Comparison of ENCODE assay signal across 10 cellular contexts in genomic region chr18:21743166-21743831, GRCh38. TPM values are rescaled to one million over a fixed set of nuclear protein-coding genes. Genes with fewer than 3 reads are reported as not detected.
DNase-seq lines count a peak whose midpoint lies in the region; ATAC-seq lines count a peak whose summit lies in the region.
"Had no signal": no experiment of that assay in that cellular context is flagged by ENCODE, and none has a peak within 500 bp of the region (broad histone marks: within the 10 kb centered on the region; RNA-seq: fewer than 3 reads in every experiment).

No MANE protein-coding gene starts in this region.

- POLR2A ChIA-PET in CD8-positive, alpha-beta memory T cell (lab: Charles Lee): interaction anchor here (1.2 to 3.7 kb wide), 2 partner anchors 89 to 143 kb away, joined by 3 to 33 read pairs; partner anchors contain the start of gene ESCO1
- POLR2A ChIA-PET in activated naive CD8-positive, alpha-beta T cell treated with anti-CD3 and anti-CD28 coated beads, Interleukin-2, amount 10 ng/mL, durations not matched to agents 7 days and 5 days (lab: Charles Lee): interaction anchor here (0.9 to 5.8 kb wide), 3 partner anchors 39 to 143 kb away, joined by 3 to 64 read pairs (median 3); partner anchors contain the start of genes ABHD3 and ESCO1

- H3K9me3 ChIP-seq in CD8-positive, alpha-beta memory T cell (ENCODE audit: low read length): no peaks in the 10 kb centered on the region
- no peaks in the 10 kb centered on the region for H3K9me3 ChIP-seq in HUES64 (ENCODE audit: insufficient read depth, low read depth, low read length)
- H3K9me3 ChIP-seq: lower lobe of right lung, spleen had no signal

- H3K4me1 ChIP-seq in CD8-positive, alpha-beta memory T cell (ENCODE audit: insufficient read depth, low read length): peaks cover 42% of the 10 kb centered on the region
- H3K4me1 ChIP-seq in HUES64 (ENCODE audit: insufficient read depth, low read length): peaks cover 53% of the 10 kb centered on the region

- peaks cover 62 to 73% (median 71%) of the 10 kb centered on the region in 3 donors for H3K4me1 Mint-ChIP-seq in CD8-positive, alpha-beta memory T cell
- H3K4me1 Mint-ChIP-seq in activated naive CD8-positive, alpha-beta T cell treated with anti-CD3 and anti-CD28 coated beads, Interleukin-2, amount 10 ng/mL, durations not matched to agents 7 days and 5 days: peaks cover 50% of the 10 kb centered on the region
- H3K4me1 Mint-ChIP-seq in natural killer cell treated with Interleukin-12 subunit alpha and Interleukin-12 subunit beta and Interleukin-15 and Interleukin-18, amount 100 ng/mL, for 72 hours (ENCODE audit: low read depth in 2 of 2): peaks cover 29 to 58% of the 10 kb centered on the region in 2 donors
- peaks cover 22 to 51% of the 10 kb centered on the region in 2 donors for H3K4me1 Mint-ChIP-seq in stimulated activated naive B cell treated with anti-CD40 and anti-IgM and Interleukin-4, amounts not matched to agents 10 μg/mL and 1 μg/mL and 100 μg/mL, for 72 hours

- peak overlapping the region; percentile 53 to 89 (median 75) for H3K4me3 Mint-ChIP-seq in CD8-positive, alpha-beta memory T cell
- peak overlapping the region; percentile 83 for H3K4me3 Mint-ChIP-seq in activated naive CD8-positive, alpha-beta T cell treated with anti-CD3 and anti-CD28 coated beads, Interleukin-2, amount 10 ng/mL, durations not matched to agents 7 days and 5 days
- peak overlapping the region; percentile 75 for H3K4me3 Mint-ChIP-seq in natural killer cell treated with Interleukin-12 subunit alpha and Interleukin-12 subunit beta and Interleukin-15 and Interleukin-18, amount 100 ng/mL, for 72 hours
- peak overlapping the region in 1 of 2 donors; percentile 28 for H3K4me3 Mint-ChIP-seq in stimulated activated naive B cell treated with anti-CD40 and anti-IgM and Interleukin-4, amounts not matched to agents 10 μg/mL and 1 μg/mL and 100 μg/mL, for 72 hours

- no peak for DNase-seq in CD8-positive, alpha-beta memory T cell
- DNase-seq in activated naive CD8-positive, alpha-beta T cell treated with anti-CD3 and anti-CD28 coated beads, Interleukin-2, amount 10 ng/mL, durations not matched to agents 7 days and 5 days: no peak
- no peak for DNase-seq in natural killer cell treated with Interleukin-12 subunit alpha and Interleukin-12 subunit beta and Interleukin-15 and Interleukin-18, amount 100 ng/mL, for 72 hours (ENCODE audit: low spot score)
- DNase-seq in stimulated activated naive B cell treated with anti-CD40 and anti-IgM and Interleukin-4, amounts not matched to agents 10 μg/mL and 1 μg/mL and 100 μg/mL, for 72 hours: no peak
- DNase-seq in head of caudate nucleus (no peak), NOMO-1 treated with dmso at 0.1 percent for 144 hours (lab: John Stamatoyannopoulos, UW; ENCODE audit: unreplicated experiment) (no peak)
- DNase-seq: lower lobe of right lung, NCI-H146, spleen had no signal

- peaks cover 0 to 2% of the 10 kb centered on the region in 2 donors for H3K27me3 Mint-ChIP-seq in CD8-positive, alpha-beta memory T cell
- H3K27me3 Mint-ChIP-seq in activated naive CD8-positive, alpha-beta T cell treated with anti-CD3 and anti-CD28 coated beads, Interleukin-2, amount 10 ng/mL, durations not matched to agents 7 days and 5 days: peaks cover 4% of the 10 kb centered on the region
- peaks cover 0 to 1% of the 10 kb centered on the region in 2 donors for H3K27me3 Mint-ChIP-seq in natural killer cell treated with Interleukin-12 subunit alpha and Interleukin-12 subunit beta and Interleukin-15 and Interleukin-18, amount 100 ng/mL, for 72 hours
- no peaks in the 10 kb centered on the region for H3K27me3 Mint-ChIP-seq in stimulated activated naive B cell treated with anti-CD40 and anti-IgM and Interleukin-4, amounts not matched to agents 10 μg/mL and 1 μg/mL and 100 μg/mL, for 72 hours

- H3K9ac ChIP-seq in HUES64 (ENCODE audit: low read depth, low read length): no peak overlapping the region

- WGBS in HUES64: 90% methylated on average over 6 of the region's 7 CpGs

- no peak overlapping the region for H3K27ac ChIP-seq in CD8-positive, alpha-beta memory T cell (ENCODE audit: low read depth, low read length)
- no peak overlapping the region for H3K27ac ChIP-seq in HUES64 (ENCODE audit: low read depth, low read length)
- H3K27ac ChIP-seq: lower lobe of right lung, spleen had no signal

- no peaks in the 10 kb centered on the region for H3K9me3 Mint-ChIP-seq in CD8-positive, alpha-beta memory T cell
- H3K9me3 Mint-ChIP-seq in activated naive CD8-positive, alpha-beta T cell treated with anti-CD3 and anti-CD28 coated beads, Interleukin-2, amount 10 ng/mL, durations not matched to agents 7 days and 5 days: no peaks in the 10 kb centered on the region
- no peaks in the 10 kb centered on the region for H3K9me3 Mint-ChIP-seq in natural killer cell treated with Interleukin-12 subunit alpha and Interleukin-12 subunit beta and Interleukin-15 and Interleukin-18, amount 100 ng/mL, for 72 hours
- no peaks in the 10 kb centered on the region for H3K9me3 Mint-ChIP-seq in stimulated activated naive B cell treated with anti-CD40 and anti-IgM and Interleukin-4, amounts not matched to agents 10 μg/mL and 1 μg/mL and 100 μg/mL, for 72 hours

- H3K4me3 ChIP-seq in CD8-positive, alpha-beta memory T cell (ENCODE audit: low read length): no peak overlapping the region
- peak overlapping the region; percentile 72 for H3K4me3 ChIP-seq in HUES64 (ENCODE audit: low read length)
- H3K4me3 ChIP-seq: lower lobe of right lung had no signal

- H3K36me3 ChIP-seq in CD8-positive, alpha-beta memory T cell (ENCODE audit: insufficient read depth, low read length): no peaks in the 10 kb centered on the region
- H3K36me3 ChIP-seq in HUES64 (ENCODE audit: insufficient read depth, low read length): no peaks in the 10 kb centered on the region; the same call in 1 of the 2 replicates
- H3K36me3 ChIP-seq: lower lobe of right lung, spleen had no signal

- peaks cover 0 to 7% (median 0%) of the 10 kb centered on the region in 3 donors for H3K36me3 Mint-ChIP-seq in CD8-positive, alpha-beta memory T cell
- peaks cover 4% of the 10 kb centered on the region for H3K36me3 Mint-ChIP-seq in activated naive CD8-positive, alpha-beta T cell treated with anti-CD3 and anti-CD28 coated beads, Interleukin-2, amount 10 ng/mL, durations not matched to agents 7 days and 5 days
- H3K36me3 Mint-ChIP-seq in natural killer cell treated with Interleukin-12 subunit alpha and Interleukin-12 subunit beta and Interleukin-15 and Interleukin-18, amount 100 ng/mL, for 72 hours: no peaks in the 10 kb centered on the region
- peaks cover 3 to 6% of the 10 kb centered on the region in 2 donors for H3K36me3 Mint-ChIP-seq in stimulated activated naive B cell treated with anti-CD40 and anti-IgM and Interleukin-4, amounts not matched to agents 10 μg/mL and 1 μg/mL and 100 μg/mL, for 72 hours

- peak overlapping the region; percentile 21 to 83 (median 64) for H3K27ac Mint-ChIP-seq in CD8-positive, alpha-beta memory T cell
- H3K27ac Mint-ChIP-seq in activated naive CD8-positive, alpha-beta T cell treated with anti-CD3 and anti-CD28 coated beads, Interleukin-2, amount 10 ng/mL, durations not matched to agents 7 days and 5 days: peak overlapping the region; percentile 70
- peak overlapping the region; percentile 12 to 65 for H3K27ac Mint-ChIP-seq in natural killer cell treated with Interleukin-12 subunit alpha and Interleukin-12 subunit beta and Interleukin-15 and Interleukin-18, amount 100 ng/mL, for 72 hours
- no peak overlapping the region for H3K27ac Mint-ChIP-seq in stimulated activated naive B cell treated with anti-CD40 and anti-IgM and Interleukin-4, amounts not matched to agents 10 μg/mL and 1 μg/mL and 100 μg/mL, for 72 hours

- H3K27me3 ChIP-seq in CD8-positive, alpha-beta memory T cell (ENCODE audit: insufficient read depth, low read length, poor library complexity, severe bottlenecking): no peaks in the 10 kb centered on the region
- H3K27me3 ChIP-seq in HUES64 (ENCODE audit: insufficient read depth, low read length): no peaks in the 10 kb centered on the region
- H3K27me3 ChIP-seq: spleen had no signal

- CTCF ChIA-PET in CD8-positive, alpha-beta memory T cell (lab: Charles Lee): interaction anchor here (1.0 to 2.3 kb wide), 4 partner anchors 17 to 143 kb away, joined by 3 to 10 read pairs (median 4); partner anchors contain the start of genes ABHD3 and ESCO1

- intact Hi-C loops in head of caudate nucleus (cut with DNase I): loop anchor here (5.0 kb wide), 1 partner anchor 131 kb away; the partner anchor contains the start of gene SNRPD1

- ATAC-seq in activated naive CD8-positive, alpha-beta T cell treated with anti-CD3 and anti-CD28 coated beads, Interleukin-2, amount 10 ng/mL, durations not matched to agents 7 days and 5 days (ENCODE audit: low read depth): no peak
- ATAC-seq in natural killer cell treated with Interleukin-12 subunit alpha and Interleukin-12 subunit beta and Interleukin-15 and Interleukin-18, amount 100 ng/mL, for 72 hours: no peak
- ATAC-seq in stimulated activated naive B cell treated with anti-CD40 and anti-IgM and Interleukin-4, amounts not matched to agents 10 μg/mL and 1 μg/mL and 100 μg/mL, for 72 hours (replicated peaks): no peak
- ATAC-seq: lower lobe of right lung had no signal

RNA-seq across cellular contexts. Expression of gene MIB1, which starts 2.7 kb away (rescaled TPM):
- 10 to 100 TPM; 45.8 to 47.0 TPM for total RNA-seq in CD8-positive, alpha-beta memory T cell
- 3.8 TPM for polyA plus RNA-seq in CD8-positive, alpha-beta memory T cell
- 25.4 TPM for polyA plus RNA-seq in HUES64 (2013, experiment 1 of 2)
- polyA plus RNA-seq in HUES64 (2013, experiment 2 of 2): 31.2 TPM
- total RNA-seq in activated naive CD8-positive, alpha-beta T cell treated with anti-CD3 and anti-CD28 coated beads, Interleukin-2, amount 10 ng/mL, durations not matched to agents 7 days and 5 days: 10 to 100 TPM; 34.4 to 40.8 TPM
- total RNA-seq in natural killer cell treated with Interleukin-12 subunit alpha and Interleukin-12 subunit beta and Interleukin-15 and Interleukin-18, amount 100 ng/mL, for 72 hours: 10 to 100 TPM; 20.1 to 30.3 TPM

RNA-seq across cellular contexts. Expression of gene ABHD3, which starts 38.7 kb away (rescaled TPM):
- 10 to 100 TPM; 30.0 to 31.3 TPM for total RNA-seq in CD8-positive, alpha-beta memory T cell
- polyA plus RNA-seq in CD8-positive, alpha-beta memory T cell: 30.6 TPM
- 6.1 TPM for polyA plus RNA-seq in HUES64 (2013, experiment 1 of 2)
- polyA plus RNA-seq in HUES64 (2013, experiment 2 of 2): 7.3 TPM
- 10 to 100 TPM; 50.7 to 52.8 TPM for total RNA-seq in activated naive CD8-positive, alpha-beta T cell treated with anti-CD3 and anti-CD28 coated beads, Interleukin-2, amount 10 ng/mL, durations not matched to agents 7 days and 5 days
- total RNA-seq in natural killer cell treated with Interleukin-12 subunit alpha and Interleukin-12 subunit beta and Interleukin-15 and Interleukin-18, amount 100 ng/mL, for 72 hours: 10 to 100 TPM; 48.1 to 54.4 TPM
